In genomic region chr15:53457479-53457878, GRCh38 we compare ENCODE assay signal across 22 cellular contexts.
A peak's percentile ranks its signal among the peaks of the same experiment; 100 is the strongest.
DNase-seq lines count a peak whose midpoint lies in the region; FAIRE-seq and TF ChIP-seq lines count a peak whose summit lies in the region.
"Had no signal": no experiment of that assay in that cellular context is flagged by ENCODE, and none has a peak within 500 bp of the region (broad histone marks: within the 10 kb centered on the region; RNA-seq: fewer than 3 reads in every experiment).

No MANE protein-coding gene starts in this region.

- no peak overlapping the region for H3K18ac ChIP-seq in H1 (ENCODE audit: extremely low read depth, low read length)

- no peaks in the 10 kb centered on the region for H4K20me1 ChIP-seq in H1 (replicated peaks in 1 of 2; ENCODE audit: control insufficient read depth in 1 of 2, insufficient read depth in 2 of 2, low read length in 2 of 2)

- 70% methylated on average over 3 of the region's 3 CpGs; no CpG with 5 or more reads in 1 of the 2 experiments for WGBS in H1 (ENCODE audit: extremely low coverage in 1 of 2, insufficient coverage in 1 of 2, insufficient read length in 1 of 2, insufficient replicate concordance in 2 of 2, low coverage in 1 of 2, low lambda C conversion rate in 2 of 2, missing lambda C conversion rate in 1 of 2), 2 experiments

- no peaks in the 10 kb centered on the region for H3K79me1 ChIP-seq in H1 (ENCODE audit: low read depth, low read length)

- H3K4ac ChIP-seq in H1 (replicated peaks; ENCODE audit: insufficient read length, low read depth, low read length), result no peak overlapping the region

- no peak overlapping the region for H3K4me3 ChIP-seq in H1 (ENCODE audit: extremely low read depth in 1 of 4, insufficient read depth in 2 of 4, low read depth in 3 of 4, low read length in 4 of 4)
- H3K4me3 ChIP-seq: K562 had no signal

- no peaks in the 10 kb centered on the region for H3K9me3 ChIP-seq in H1 (ENCODE audit: insufficient read depth in 2 of 2, low read depth in 1 of 2, low read length in 1 of 2)

- no peaks in the 10 kb centered on the region for H3K79me2 ChIP-seq in H1 (ENCODE audit: control insufficient read depth in 1 of 2, insufficient read depth in 2 of 2, low read length in 2 of 2)

- no peak overlapping the region for H2BK120ac ChIP-seq in H1 (replicated peaks; ENCODE audit: low read depth, low read length)

- no peak for TF ChIP-seq POLR2A in H1 (IDR thresholded peaks at IDR 0.05; ENCODE audit: control extremely low read depth in 1 of 2, low read depth in 2 of 2, low read length in 2 of 2)

- CTCF ChIA-PET in H1 (lab: Charles Lee; ENCODE audit: partially characterized antibody) (interaction anchor here (0.8 to 0.9 kb wide), 2 partner anchors 14 to 260 kb away, joined by 3 read pairs; no protein-coding TSS in a partner anchor), RWPE1 (lab: Yijun Ruan, JAX) (interaction anchor here (0.6 kb wide), 1 partner anchor 1189 kb away, joined by 3 read pairs; no protein-coding TSS in a partner anchor)

- no peak overlapping the region for H3K14ac ChIP-seq in H1 (ENCODE audit: insufficient read length)

- no peak overlapping the region for H2BK20ac ChIP-seq in H1 (ENCODE audit: low read length)

- H3K27me3 ChIP-seq in H1 (replicated peaks in 1 of 4; ENCODE audit: control insufficient read depth in 3 of 4, extremely low read depth in 1 of 4, insufficient read depth in 3 of 4, low read length in 3 of 4), result no peaks in the 10 kb centered on the region

- no peak overlapping the region for H3K9ac ChIP-seq in H1 (replicated peaks in 1 of 4; ENCODE audit: extremely low read depth in 1 of 4, low read depth in 3 of 4, low read length in 3 of 4)

- no peak for TF ChIP-seq EP300 in H1 (IDR thresholded peaks at IDR 0.05; ENCODE audit: borderline replicate concordance in 1 of 2, low read depth in 2 of 2, low read length in 2 of 2)

- no peak overlapping the region for H4K8ac ChIP-seq in H1 (ENCODE audit: extremely low read depth, insufficient read depth, low read length)

- H4K91ac ChIP-seq in H1 (replicated peaks; ENCODE audit: insufficient read length, low read length), result no peak overlapping the region

- no peaks in the 10 kb centered on the region for H3K23me2 ChIP-seq in H1 (ENCODE audit: low read depth, low read length)

- H3K27ac ChIP-seq in H1 (ENCODE audit: low read depth, low read length) (no peak overlapping the region), RWPE1 (no peak overlapping the region)
- H3K27ac ChIP-seq: C4-2B had no signal

- TF ChIP-seq RAD21 in H1 (IDR thresholded peaks at IDR 0.05 in 1 of 2, conservative IDR thresholded peaks at IDR 0.05 in 1 of 2; ENCODE audit: low read depth in 2 of 2, low read length in 2 of 2), result no peak

- peak; percentile 32 for FAIRE-seq in H1 (lab: Jason Lieb, UNC)
- FAIRE-seq: GM12892, K562 had no signal

- H4K5ac ChIP-seq in H1 (ENCODE audit: insufficient read length, low read depth, low read length), result no peak overlapping the region

- no peak overlapping the region for H3K56ac ChIP-seq in H1 (replicated peaks; ENCODE audit: insufficient read length, low read depth, low read length)

- no peak overlapping the region for H3K4me2 ChIP-seq in H1 (ENCODE audit: insufficient read depth in 1 of 2, low read depth in 2 of 2, low read length in 2 of 2)

- H2AFZ ChIP-seq in H1 (ENCODE audit: low read length), result no peak overlapping the region

- no peak overlapping the region for H2BK5ac ChIP-seq in H1 (ENCODE audit: low read depth, low read length)

- DNase-seq in NCI-H526 (lab: John Stamatoyannopoulos, UW) (peak; percentile 7 to 53), NCI-H526 treated with DMSO at 0.1 percent for 48 hours (lab: John Stamatoyannopoulos, UW) (no peak), DMS53 (lab: John Stamatoyannopoulos, UW) (peak; percentile 76), NCI-H146 (lab: John Stamatoyannopoulos, UW) (peak; percentile 84), H1 (ENCODE audit: low read depth in 1 of 2, low spot score in 2 of 2) (no peak), iPS-NIHi7 (ENCODE audit: extremely low spot score) (no peak), RWPE1 (ENCODE audit: low spot score) (no peak)
- DNase-seq: CD8-positive, alpha-beta T cell; DMS 273 treated with DMSO at 0.1 percent for 48 hours; DND-41; H7; Kasumi-1; NCI-H1105 treated with DMSO at 0.1 percent for 48 hours; NCI-H1930; NCI-H2171; NCI-H226; NCI-H82; SHP77 treated with DMSO at 0.1 percent for 48 hours; T-helper 1 cell had no signal

- peaks cover 0 to 3% (median 0%) of the 10 kb centered on the region in 4 experiments; a peak in 3 of 7 replicates for H3K4me1 ChIP-seq in H1 (replicated peaks in 1 of 4; ENCODE audit: control insufficient read depth in 3 of 4, insufficient read depth in 4 of 4, low read length in 3 of 4)

- no peak overlapping the region for H2BK15ac ChIP-seq in H1 (ENCODE audit: low read length)

- no peaks in the 10 kb centered on the region for H3K36me3 ChIP-seq in H1 (ENCODE audit: control insufficient read depth in 2 of 4, insufficient read depth in 4 of 4, low read length in 3 of 4)

- no peak overlapping the region for H2BK12ac ChIP-seq in H1 (ENCODE audit: low read depth, low read length)

- no peak overlapping the region for H3K23ac ChIP-seq in H1 (ENCODE audit: insufficient read length)

- H2AK5ac ChIP-seq in H1 (ENCODE audit: low read depth, low read length), result no peak overlapping the region

- TF ChIP-seq CTCF in H1 (IDR thresholded peaks at IDR 0.05; ENCODE audit: control extremely low read depth in 1 of 3, insufficient read depth in 1 of 3, low read depth in 1 of 3, low read length in 3 of 3) (no peak), RWPE1 (conservative IDR thresholded peaks at IDR 0.05; ENCODE audit: low read depth) (no peak)

- POLR2A ChIA-PET in H1 (lab: Charles Lee; ENCODE audit: partially characterized antibody), result no interaction called here
- POLR2A ChIA-PET in RWPE1 (lab: Yijun Ruan, JAX; ENCODE audit: low non-redundant PET), result no interaction called here

TF ChIP-seq in H1, 55 proteins besides CTCF, POLR2A, EP300 and RAD21 (continues in another document):
- no peak for TF ChIP-seq RNF2 (IDR thresholded peaks at IDR 0.05; ENCODE audit: borderline replicate concordance, low read depth, low read length, missing control alignments, poor library complexity, severe bottlenecking)
- TF ChIP-seq ATF3 (IDR thresholded peaks at IDR 0.05; ENCODE audit: insufficient read depth, low read depth, low read length), result no peak
- TF ChIP-seq JUN (IDR thresholded peaks at IDR 0.05; ENCODE audit: low read depth, low read length), result no peak
- no peak for TF ChIP-seq TAF7 (optimal IDR thresholded peaks at IDR 0.05; ENCODE audit: borderline replicate concordance, low read depth, low read length)
- TF ChIP-seq RFX5 (IDR thresholded peaks at IDR 0.05; ENCODE audit: borderline replicate concordance, low read depth, low read length), result no peak

Comparison
In these comparisons a context has a peak if more than half of its experiments do, and no peak if none do; other contexts are left out.
1. DNase-seq: peak in NCI-H526 (2 of 2), DMS53 (single experiment) and NCI-H146 (single experiment); none in NCI-H526 treated with DMSO at 0.1 percent for 48 hours (single experiment), H1 (0 of 2), iPS-NIHi7 (single experiment) and RWPE1 (single experiment).